17 cellular contexts compared by ENCODE assay signal in the genomic region with DNA sequence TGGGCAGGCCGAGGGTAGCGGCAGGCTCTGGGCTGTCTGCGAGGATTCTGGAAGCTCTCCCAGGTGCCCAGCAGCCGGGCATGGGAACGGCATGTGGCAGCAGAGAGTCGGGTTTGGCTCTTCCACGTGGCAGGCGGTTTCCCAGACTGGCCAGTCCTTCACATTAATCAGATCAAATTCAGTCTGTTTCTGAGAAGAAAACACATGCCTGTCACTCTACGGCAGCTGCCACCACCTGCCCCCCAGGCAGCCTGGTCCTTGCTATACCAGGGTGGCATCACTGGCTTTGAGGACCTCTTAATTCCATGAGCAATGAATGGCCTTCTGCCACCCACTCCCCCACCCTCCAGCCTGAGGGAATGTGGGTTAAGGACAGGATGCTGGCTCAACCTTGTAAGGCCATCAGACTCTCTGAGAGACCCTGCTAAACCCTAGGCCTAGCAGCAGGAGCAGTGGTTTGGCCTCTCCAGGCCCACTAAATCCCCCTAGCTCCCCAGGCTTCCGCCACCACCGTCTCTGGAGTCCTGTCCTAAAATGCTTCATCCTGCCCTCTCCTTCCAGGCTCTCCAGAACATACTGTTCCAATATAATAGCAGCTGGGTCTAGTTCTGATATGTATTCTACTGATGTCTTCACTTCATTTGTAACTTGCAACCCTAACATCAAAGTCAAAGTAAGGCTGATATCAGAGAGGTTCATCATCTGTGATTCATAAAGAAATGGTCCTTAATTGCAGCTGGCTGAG. TPM values are rescaled to one million over a fixed set of nuclear protein-coding genes. Genes with fewer than 3 reads are reported as not detected.
DNase-seq lines count a peak whose midpoint lies in the region; ATAC-seq and TF ChIP-seq lines count a peak whose summit lies in the region.
"Had no signal": no experiment of that assay in that cellular context is flagged by ENCODE, and none has a peak within 500 bp of the region (broad histone marks: within the 10 kb centered on the region; RNA-seq: fewer than 3 reads in every experiment).

No MANE protein-coding gene starts in this region.

- no peak for TF ChIP-seq POLR2A in spleen (IDR thresholded peaks at IDR 0.05)

- peaks cover 0 to 21% (median 0%) of the 10 kb centered on the region in 6 donors for H3K36me3 ChIP-seq in spleen
- H3K36me3 ChIP-seq: ovary had no signal

- CTCF ChIA-PET in RWPE1 (lab: Yijun Ruan, JAX): interaction anchor here (1.3 kb wide), 1 partner anchor 13 kb away, joined by 3 read pairs; no protein-coding TSS in a partner anchor

- intact Hi-C loops in spleen (cut with DNase I; ENCODE audit: low total_unique reads): no loop called here

- DNase-seq in AG09309 (ENCODE audit: low read depth) (no peak), RWPE1 (ENCODE audit: low spot score) (no peak), myocyte (ENCODE audit: low read depth) (peak; percentile 49), spleen (no peak), iPS-NIHi7 (ENCODE audit: extremely low spot score) (no peak)
- DNase-seq in activated CD4-positive, CD25-positive, alpha-beta regulatory T cell treated with anti-CD3 and anti-CD28 coated beads, Interleukin-2, amount 50 U/mL, for 72 hours: no peak
- no peak for DNase-seq in stimulated activated CD4-positive, alpha-beta T cell treated with anti-CD3 and anti-CD28 coated beads, Interleukin-15, amount 100 ng/mL, for 24 hours
- DNase-seq: activated CD4-positive, alpha-beta T cell treated with anti-CD3 and anti-CD28 coated beads for 48 hours; mesenchymal stem cell; NCI-H1417 treated with DMSO at 0.1 percent for 48 hours; NCI-H510A treated with DMSO at 0.1 percent for 48 hours; ovary; T-helper 2 cell had no signal

- ATAC-seq in esophagus mucosa: peak; percentile 17
- ATAC-seq: K562, Panc1 had no signal

- H3K4me1 ChIP-seq in spleen: no peaks in the 10 kb centered on the region
- H3K4me1 ChIP-seq: tibial nerve had no signal

- peak overlapping the region; percentile 8 for H3K27ac ChIP-seq in RWPE1
- no peak overlapping the region for H3K27ac ChIP-seq in spleen
- H3K27ac ChIP-seq: ovary, tibial nerve had no signal

- peak; percentile 12 for TF ChIP-seq CTCF in AG09309 (IDR thresholded peaks at IDR 0.05; ENCODE audit: control insufficient read depth, insufficient read depth, low read depth, low read length, missing control alignments)
- no peak for TF ChIP-seq CTCF in RWPE1 (conservative IDR thresholded peaks at IDR 0.05; ENCODE audit: low read depth)
- no peak for TF ChIP-seq CTCF in spleen (IDR thresholded peaks at IDR 0.05 in 8 of 11, conservative IDR thresholded peaks at IDR 0.05 in 3 of 11)

- no peaks in the 10 kb centered on the region for H3K27me3 ChIP-seq in spleen (replicated peaks in 1 of 7)
- H3K27me3 ChIP-seq: ovary, tibial nerve had no signal

- no peak overlapping the region for H3K4me3 ChIP-seq in AG09309 (ENCODE audit: control insufficient read depth, low read depth, low read length)
- no peak overlapping the region for H3K4me3 ChIP-seq in spleen
- H3K4me3 ChIP-seq: K562, ovary, tibial nerve had no signal

- H3K9me3 ChIP-seq in spleen: peaks cover 0 to 10% (median 7%) of the 10 kb centered on the region in 8 donors

- POLR2A ChIA-PET in RWPE1 (lab: Yijun Ruan, JAX; ENCODE audit: low non-redundant PET): no interaction called here

- WGBS in spleen, 5 donors: 89 to 96% (median 94%) methylated on average over 10 to 11 of the region's 11 CpGs

RNA-seq across cellular contexts. Expression of a gene that starts 47.8 kb away (rescaled TPM):
- total RNA-seq in esophagus mucosa: 27.1 TPM
- 86.9 and 112 TPM in 2 replicates for total RNA-seq in myocyte
- polyA plus RNA-seq in myocyte (2012): 94.7 TPM
- 100 to 1,000 TPM in 6 of 7 donors, 10 to 100 TPM in 1; 96.7 to 144 (median 134) TPM for total RNA-seq in spleen
- 10 to 100 TPM; 28.0 to 51.3 (median 29.3) TPM for polyA plus RNA-seq in spleen
